In the genomic region with DNA sequence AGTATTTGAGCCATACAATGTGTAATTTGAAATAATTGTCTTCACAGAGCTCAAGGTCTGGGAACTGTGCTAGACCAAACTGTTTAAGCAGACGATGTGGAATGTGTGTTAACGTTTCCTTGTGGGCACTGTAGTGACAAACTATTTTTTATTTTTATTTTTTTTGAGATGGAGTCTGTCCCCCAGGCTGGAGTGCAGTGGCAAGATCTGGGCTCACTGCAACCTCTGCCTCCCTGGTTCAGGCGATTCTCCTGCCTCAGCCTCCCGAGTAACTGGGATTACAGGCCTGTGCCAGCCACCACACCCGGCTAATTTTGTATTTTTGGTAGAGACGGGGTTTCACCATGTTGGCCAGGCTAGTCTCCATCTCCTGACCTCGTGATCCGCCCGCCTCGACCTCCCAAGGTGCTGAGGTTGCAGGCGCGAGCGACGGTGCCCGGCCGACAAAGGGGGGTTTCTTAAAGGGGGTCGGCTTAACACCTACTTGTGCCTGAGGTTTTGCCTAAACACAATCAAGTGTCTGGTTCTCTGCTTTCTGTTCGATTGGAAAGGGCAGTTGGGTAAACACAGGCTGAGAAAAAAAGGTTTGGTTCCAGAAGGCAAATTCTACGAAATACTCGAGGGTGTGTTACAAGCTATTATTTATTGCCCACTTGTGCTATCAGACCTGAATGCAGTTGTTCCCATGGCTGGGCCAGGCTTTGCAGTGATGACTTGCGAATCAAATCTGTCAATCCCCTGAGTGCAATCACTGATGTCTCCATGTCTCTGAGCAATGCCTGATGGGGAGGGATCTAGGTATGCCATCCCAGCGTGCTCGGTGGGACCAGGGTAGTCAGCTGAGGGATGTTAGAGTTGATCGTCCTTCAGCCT, we compare ENCODE assay signal across 1 cellular context.
TF ChIP-seq lines count a peak whose summit lies in the region.

No MANE protein-coding gene starts in this region.

TF ChIP-seq in WTC11, 78 proteins besides CTCF, POLR2A, EP300 and RAD21 (continued from another document):
- no peak for TF ChIP-seq MYBL2 (CRISPR knock-in tag; IDR thresholded peaks at IDR 0.05)
- no peak for TF ChIP-seq NR1H2 (CRISPR knock-in tag; IDR thresholded peaks at IDR 0.05)
